ENCODE assay signal across 8 cellular contexts in the genomic region with DNA sequence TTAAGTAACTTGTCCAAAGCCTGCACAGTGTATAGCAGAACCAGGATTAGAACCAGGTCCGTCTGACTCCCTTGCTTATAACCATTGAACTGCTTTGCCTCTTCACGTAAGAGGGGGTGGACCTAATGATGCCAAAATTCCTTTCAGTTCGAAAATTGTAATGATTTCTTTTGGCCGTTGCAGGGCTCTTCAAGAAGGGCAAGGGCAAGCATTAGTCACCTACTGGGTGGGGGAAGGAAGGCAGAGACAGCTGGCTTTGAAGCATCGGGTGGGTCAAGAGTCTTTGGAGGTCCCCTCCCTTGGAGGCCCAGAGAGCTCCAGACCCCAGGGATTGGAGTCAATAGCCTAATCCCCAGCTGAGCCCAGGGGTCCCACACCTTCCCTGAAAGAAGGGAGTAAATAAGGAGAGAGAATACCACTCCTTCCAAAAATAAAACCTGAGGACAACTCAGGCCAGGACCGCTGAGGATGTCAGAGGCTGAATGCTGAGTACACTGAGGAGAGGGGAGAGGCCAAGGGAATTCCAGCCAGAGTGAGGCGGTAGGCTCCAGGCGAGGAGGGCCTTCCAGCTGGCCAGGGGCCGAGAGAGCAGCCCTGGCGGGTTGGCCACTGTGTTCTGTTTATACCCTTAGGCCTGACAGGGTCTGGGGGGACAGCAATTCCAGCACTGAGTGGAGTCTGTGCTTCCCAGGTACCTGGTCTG. TPM values are rescaled to one million over a fixed set of nuclear protein-coding genes. Genes with fewer than 3 reads are reported as not detected.
DNase-seq lines count a peak whose midpoint lies in the region; ATAC-seq and TF ChIP-seq lines count a peak whose summit lies in the region.

No MANE protein-coding gene starts in this region.

- peak; percentile 49 for ATAC-seq in Right ventricle myocardium inferior
- no peak for ATAC-seq in HG03342 (IDR thresholded peaks at IDR 0.05; ENCODE audit: unreplicated experiment)
- no peak for ATAC-seq in effector memory CD8-positive, alpha-beta T cell (replicated peaks)

- no peak for TF ChIP-seq POLR2A in uterus (IDR thresholded peaks at IDR 0.05)

- no peak overlapping the region for H3K9ac ChIP-seq in endodermal cell (ENCODE audit: extremely low read depth, low read length, poor library complexity, severe bottlenecking)
- no peak overlapping the region for H3K9ac ChIP-seq in mucosa of rectum (ENCODE audit: low read depth in 1 of 2, low read length in 2 of 2)

- WGBS in endodermal cell (ENCODE audit: insufficient coverage in 1 of 2, insufficient read length in 1 of 2), 2 experiments = 80 to 81% methylated on average over 4 to 10 of the region's 10 CpGs

- H3K9me3 Mint-ChIP-seq in endodermal cell = no peaks in the 10 kb centered on the region
- no peaks in the 10 kb centered on the region for H3K9me3 Mint-ChIP-seq in effector memory CD8-positive, alpha-beta T cell

- peak overlapping the region; percentile 18 for H3K4me3 Mint-ChIP-seq in endodermal cell
- H3K4me3 Mint-ChIP-seq in effector memory CD8-positive, alpha-beta T cell = no peak overlapping the region

- H3K4me1 Mint-ChIP-seq in endodermal cell = peaks cover 31% of the 10 kb centered on the region
- peaks cover 3 to 4% of the 10 kb centered on the region in 2 donors for H3K4me1 Mint-ChIP-seq in effector memory CD8-positive, alpha-beta T cell (ENCODE audit: low read depth in 2 of 2)

- DNase-seq in Right ventricle myocardium inferior (ENCODE audit: missing footprints) = no peak
- DNase-seq in cardiac septum (ENCODE audit: low spot score) = no peak
- DNase-seq in endodermal cell = no peak
- DNase-seq in uterus = peak; percentile 63 to 72
- no peak for DNase-seq in effector memory CD8-positive, alpha-beta T cell
- DNase-seq in activated naive CD4-positive, alpha-beta T cell (lab: John Stamatoyannopoulos, UW) = no peak

- no peaks in the 10 kb centered on the region for H3K27me3 Mint-ChIP-seq in endodermal cell (ENCODE audit: insufficient read depth)
- peaks cover 5 to 42% of the 10 kb centered on the region in 2 donors for H3K27me3 Mint-ChIP-seq in effector memory CD8-positive, alpha-beta T cell

- H3K9me3 ChIP-seq in endodermal cell (ENCODE audit: control insufficient read depth, low read length) = no peaks in the 10 kb centered on the region
- no peaks in the 10 kb centered on the region for H3K9me3 ChIP-seq in mucosa of rectum (ENCODE audit: control insufficient read depth in 2 of 2, low read length in 2 of 2)
- no peaks in the 10 kb centered on the region for H3K9me3 ChIP-seq in uterus

- no peaks in the 10 kb centered on the region for H3K36me3 Mint-ChIP-seq in endodermal cell (ENCODE audit: low read depth)
- no peaks in the 10 kb centered on the region for H3K36me3 Mint-ChIP-seq in effector memory CD8-positive, alpha-beta T cell (ENCODE audit: insufficient read depth)

- peak overlapping the region; percentile 86 for H3K27ac Mint-ChIP-seq in endodermal cell
- no peak overlapping the region for H3K27ac Mint-ChIP-seq in effector memory CD8-positive, alpha-beta T cell

- H3K27me3 ChIP-seq in endodermal cell (ENCODE audit: control insufficient read depth, insufficient read depth, low read length, poor library complexity, severe bottlenecking) (no peaks in the 10 kb centered on the region), mucosa of rectum (ENCODE audit: control insufficient read depth in 2 of 2, insufficient read depth in 2 of 2, low read length in 2 of 2) (no peaks in the 10 kb centered on the region), uterus (no peaks in the 10 kb centered on the region)

- H3K27ac ChIP-seq in endodermal cell (ENCODE audit: low read depth, low read length) = no peak overlapping the region
- peak overlapping the region; percentile 37 to 65 for H3K27ac ChIP-seq in mucosa of rectum (ENCODE audit: low read depth in 2 of 2, low read length in 2 of 2)
- H3K27ac ChIP-seq in uterus = peak overlapping the region; percentile 67 to 81

- no peak overlapping the region for H3K4me3 ChIP-seq in endodermal cell (ENCODE audit: low read length)
- no peak overlapping the region for H3K4me3 ChIP-seq in mucosa of rectum (ENCODE audit: low read length in 2 of 2)
- H3K4me3 ChIP-seq in uterus = no peak overlapping the region

- intact Hi-C loops in Right ventricle myocardium inferior (cut with DNase I) (no loop called here), cardiac septum (cut with DNase I) (no loop called here), uterus (cut with DNase I; ENCODE audit: low total_unique reads) (no loop called here)

- H3K36me3 ChIP-seq in endodermal cell (ENCODE audit: control insufficient read depth, insufficient read depth, low read length) (no peaks in the 10 kb centered on the region), mucosa of rectum (ENCODE audit: control insufficient read depth in 2 of 2, insufficient read depth in 2 of 2, low read length in 2 of 2) (peaks cover 5 to 6% of the 10 kb centered on the region in 2 donors), uterus (no peaks in the 10 kb centered on the region)

- TF ChIP-seq CTCF in endodermal cell (conservative IDR thresholded peaks at IDR 0.05) (no peak), uterus (IDR thresholded peaks at IDR 0.05) (no peak)

- H3K4me1 ChIP-seq in endodermal cell (ENCODE audit: control insufficient read depth, insufficient read depth, low read length) = peaks cover 29% of the 10 kb centered on the region
- peaks cover 18 to 24% of the 10 kb centered on the region in 2 donors for H3K4me1 ChIP-seq in mucosa of rectum (ENCODE audit: control insufficient read depth in 2 of 2, insufficient read depth in 2 of 2, low read length in 2 of 2)
- H3K4me1 ChIP-seq in uterus = peaks cover under 1 to 8% of the 10 kb centered on the region in 2 donors

RNA-seq across cellular contexts. Expression of gene CREB3L1, which starts 14.1 kb away (rescaled TPM):
- total RNA-seq in Right ventricle myocardium inferior (64.1 TPM), cardiac septum (8.6 TPM), endodermal cell (1 to 10 TPM; 8.8 to 9.9 TPM), uterus (10 to 100 TPM in 2 of 4 donors, 1 to 10 TPM in 1, not detected in 1; 2.0 to 20.8 (median 14.8) TPM)
- 6.6 TPM for polyA plus RNA-seq in endodermal cell (2013, experiment 1 of 2)
- polyA plus RNA-seq in endodermal cell (2013, experiment 2 of 2) = 7.5 TPM

RNA-seq across cellular contexts. Expression of gene DGKZ, which starts 55.7 kb away (rescaled TPM):
- total RNA-seq in Right ventricle myocardium inferior (67.5 TPM), cardiac septum (66.8 TPM), endodermal cell (10 to 100 TPM; 49.6 to 57.3 TPM), uterus (10 to 100 TPM; 13.5 to 55.3 (median 42.8) TPM)
- polyA plus RNA-seq in endodermal cell (2013, experiment 1 of 2) = 40.7 TPM
- polyA plus RNA-seq in endodermal cell (2013, experiment 2 of 2) = 38.7 TPM

Comparison
In these comparisons a context has a peak if more than half of its experiments do, and no peak if none do; other contexts are left out.
1. DNase-seq: peak in uterus (2 of 2); none in Right ventricle myocardium inferior (single experiment), cardiac septum (single experiment), endodermal cell (single experiment), effector memory CD8-positive, alpha-beta T cell (0 of 3) and activated naive CD4-positive, alpha-beta T cell (0 of 4).